17 cellular contexts compared by ENCODE assay signal in genomic region chr5:43554497-43554896, GRCh38. TPM values are rescaled to one million over a fixed set of nuclear protein-coding genes. Genes with fewer than 3 reads are reported as not detected.
DNase-seq lines count a peak whose midpoint lies in the region; ATAC-seq, FAIRE-seq and TF ChIP-seq lines count a peak whose summit lies in the region.
"Had no signal": no experiment of that assay in that cellular context is flagged by ENCODE, and none has a peak within 500 bp of the region (broad histone marks: within the 10 kb centered on the region; RNA-seq: fewer than 3 reads in every experiment).

No MANE protein-coding gene starts in this region.

- no peaks in the 10 kb centered on the region for H3K9me3 ChIP-seq in DOHH2 (ENCODE audit: control insufficient read depth, insufficient read depth, low read length)
- H3K9me3 ChIP-seq in Loucy (ENCODE audit: insufficient read depth, low read depth, low read length), result no peaks in the 10 kb centered on the region
- H3K9me3 ChIP-seq in endothelial cell of umbilical vein (replicated peaks; ENCODE audit: control insufficient read depth, insufficient read depth, low read length), result no peaks in the 10 kb centered on the region
- H3K9me3 ChIP-seq in osteoblast (ENCODE audit: low read depth, low read length), result no peaks in the 10 kb centered on the region
- H3K9me3 ChIP-seq: adrenal gland had no signal

- H3K4me3 ChIP-seq in DOHH2 (ENCODE audit: low read length), result peak overlapping the region; percentile 82; the same call in 1 of the 2 replicates
- peak overlapping the region; percentile 100 for H3K4me3 ChIP-seq in Loucy (ENCODE audit: low read length, poor library complexity, severe bottlenecking)
- peak overlapping the region in 1 of 3 experiments; percentile 96 for H3K4me3 ChIP-seq in endothelial cell of umbilical vein (replicated peaks in 1 of 3; ENCODE audit: insufficient read depth in 1 of 3, low read depth in 1 of 3, low read length in 3 of 3)
- no peak overlapping the region for H3K4me3 ChIP-seq in osteoblast (ENCODE audit: insufficient read depth, low read length)
- H3K4me3 ChIP-seq in coronary artery, result no peak overlapping the region

- H3K27ac ChIP-seq in DOHH2 (ENCODE audit: low read depth, low read length) (no peak overlapping the region), endothelial cell of umbilical vein (ENCODE audit: insufficient read depth, low read depth, low read length) (no peak overlapping the region), osteoblast (ENCODE audit: low read depth, low read length) (no peak overlapping the region), coronary artery (no peak overlapping the region)
- H3K27ac ChIP-seq: adrenal gland had no signal

- CTCF ChIA-PET in endothelial cell of umbilical vein (lab: Charles Lee), result interaction anchor here (1.0 to 3.6 kb wide), 6 partner anchors 10 to 77 kb away, joined by 3 to 17 read pairs (median 10); partner anchors contain the start of genes NNT and TMEM267

- H3K4me1 ChIP-seq in DOHH2 (ENCODE audit: control insufficient read depth, low read length) (peaks cover 33% of the 10 kb centered on the region), Loucy (ENCODE audit: insufficient read depth, low read length, poor library complexity, severe bottlenecking) (peaks cover 57% of the 10 kb centered on the region), endothelial cell of umbilical vein (ENCODE audit: control insufficient read depth, extremely low read depth, insufficient read depth, low read length) (peaks cover 25% of the 10 kb centered on the region), osteoblast (ENCODE audit: insufficient read depth, low read length) (peaks cover 14% of the 10 kb centered on the region)

- TF ChIP-seq CTCF in DOHH2 (IDR thresholded peaks at IDR 0.05; ENCODE audit: low read depth, low read length, poor library complexity, severe bottlenecking) (no peak), Loucy (conservative IDR thresholded peaks at IDR 0.05; ENCODE audit: low read length) (no peak), endothelial cell of umbilical vein (IDR thresholded peaks at IDR 0.05; ENCODE audit: extremely low read depth in 1 of 2, insufficient read depth in 1 of 2, low read depth in 1 of 2, low read length in 2 of 2) (no peak), osteoblast (IDR thresholded peaks at IDR 0.05; ENCODE audit: extremely low read depth, low read depth, low read length) (no peak), coronary artery (IDR thresholded peaks at IDR 0.05) (no peak)

- BruUV-seq in endothelial cell of umbilical vein (replicated peaks; lab: Mats Ljungman, UMichigan), result no TSS peak

- no peak for DNase-seq in endothelial cell of umbilical vein (ENCODE audit: low read depth, low spot score)
- no peak for DNase-seq in osteoblast (ENCODE audit: insufficient read length, low spot score, missing footprints)
- DNase-seq in coronary artery (ENCODE audit: low spot score), result no peak
- DNase-seq in occipital lobe (lab: John Stamatoyannopoulos, UW), result no peak
- DNase-seq in DMS 273 (lab: John Stamatoyannopoulos, UW; ENCODE audit: unreplicated experiment), result no peak
- DNase-seq: activated CD4-positive, alpha-beta T cell treated with anti-CD3 and anti-CD28 coated beads for 4 hours; activated T-cell treated with anti-CD3 and anti-CD28 coated beads, Interleukin-2, amount 50 U/mL, for 48 hours; adrenal gland; HFFc6; naive thymus-derived CD8-positive, alpha-beta T cell; NCI-H1105 treated with DMSO at 0.1 percent for 48 hours; NCI-H446; T-helper 17 cell had no signal

- peaks cover 65% of the 10 kb centered on the region for H3K36me3 ChIP-seq in DOHH2 (ENCODE audit: control insufficient read depth, low read length)
- H3K36me3 ChIP-seq in Loucy (ENCODE audit: insufficient read depth, low read length), result peaks cover 11% of the 10 kb centered on the region
- peaks cover 3 to 16% of the 10 kb centered on the region in 2 experiments for H3K36me3 ChIP-seq in endothelial cell of umbilical vein (ENCODE audit: control insufficient read depth in 2 of 2, extremely low read depth in 1 of 2, insufficient read depth in 2 of 2, low read length in 2 of 2)
- peaks cover 16% of the 10 kb centered on the region for H3K36me3 ChIP-seq in osteoblast (ENCODE audit: insufficient read depth, low read length)
- H3K36me3 ChIP-seq: adrenal gland had no signal

- no peak for FAIRE-seq in endothelial cell of umbilical vein (lab: Jason Lieb, UNC)

- no peaks in the 10 kb centered on the region; the same call in none of the 2 replicates for H4K20me1 ChIP-seq in DOHH2 (ENCODE audit: control insufficient read depth, insufficient read depth, low read depth, low read length)
- H4K20me1 ChIP-seq in Loucy (ENCODE audit: insufficient read depth, low read length, poor library complexity, severe bottlenecking), result peaks cover 55% of the 10 kb centered on the region
- H4K20me1 ChIP-seq in endothelial cell of umbilical vein (replicated peaks; ENCODE audit: control insufficient read depth, extremely low read depth, insufficient read depth, low read length), result peaks cover 7% of the 10 kb centered on the region
- peaks cover 18% of the 10 kb centered on the region for H4K20me1 ChIP-seq in osteoblast (ENCODE audit: insufficient read depth, low read length)

- intact Hi-C loops in endothelial cell of umbilical vein (cut with micrococcal nuclease), result no loop called here

- H3F3A ChIP-seq in DOHH2 (ENCODE audit: control insufficient read depth, insufficient read depth) (no peaks in the 10 kb centered on the region), Loucy (ENCODE audit: low read depth) (no peaks in the 10 kb centered on the region)

- POLR2A ChIA-PET in endothelial cell of umbilical vein (lab: Charles Lee), result no interaction called here

- H3K79me2 ChIP-seq in DOHH2 (ENCODE audit: control insufficient read depth, low read length) (peaks cover 68% of the 10 kb centered on the region), Loucy (ENCODE audit: insufficient read depth, low read length) (peaks cover 68% of the 10 kb centered on the region), endothelial cell of umbilical vein (ENCODE audit: control insufficient read depth, insufficient read depth, low read length) (peaks cover 66% of the 10 kb centered on the region), osteoblast (ENCODE audit: insufficient read depth, low read length) (peaks cover 74% of the 10 kb centered on the region)

- no peak for TF ChIP-seq POLR2A in endothelial cell of umbilical vein (IDR thresholded peaks at IDR 0.05; ENCODE audit: low read depth, low read length)

- ATAC-seq in HG03342 (IDR thresholded peaks at IDR 0.05; ENCODE audit: unreplicated experiment), result no peak
- ATAC-seq: naive thymus-derived CD8-positive, alpha-beta T cell; sciatic nerve; T-helper 17 cell had no signal

- dilution Hi-C loops in endothelial cell of umbilical vein (cut with MboI; ENCODE audit: extremely low pct_ligation_motif_present, low sequenced_read_pairs), result no loop called here

- H3K4me2 ChIP-seq in DOHH2 (ENCODE audit: low read length) (peak overlapping the region; percentile 93), Loucy (ENCODE audit: low read depth, low read length, poor library complexity, severe bottlenecking) (peak overlapping the region; percentile 98), endothelial cell of umbilical vein (ENCODE audit: insufficient read depth, low read length) (peak overlapping the region; percentile 93), osteoblast (ENCODE audit: insufficient read depth, low read length) (peak overlapping the region; percentile 94)

- no peaks in the 10 kb centered on the region for H3K9me1 ChIP-seq in endothelial cell of umbilical vein (replicated peaks; ENCODE audit: control insufficient read depth, extremely low read depth, insufficient read depth, low read length)

- H3K27me3 ChIP-seq in DOHH2 (ENCODE audit: control insufficient read depth, low read length) (no peaks in the 10 kb centered on the region), Loucy (ENCODE audit: insufficient read depth, low read length, poor library complexity, severe bottlenecking) (no peaks in the 10 kb centered on the region), endothelial cell of umbilical vein (ENCODE audit: control insufficient read depth in 2 of 2, insufficient read depth in 2 of 2, low read length in 2 of 2) (peaks cover 0 to 1% of the 10 kb centered on the region in 2 experiments), osteoblast (ENCODE audit: insufficient read depth, low read length) (no peaks in the 10 kb centered on the region)
- H3K27me3 ChIP-seq: adrenal gland had no signal

- H2AFZ ChIP-seq in Loucy (ENCODE audit: low read length), result no peak overlapping the region
- no peak overlapping the region for H2AFZ ChIP-seq in endothelial cell of umbilical vein (ENCODE audit: low read depth, low read length)
- no peak overlapping the region for H2AFZ ChIP-seq in osteoblast (ENCODE audit: low read length)

- peak overlapping the region; percentile 97 for H3K9ac ChIP-seq in Loucy (ENCODE audit: low read depth, low read length, poor library complexity, severe bottlenecking)
- no peak overlapping the region for H3K9ac ChIP-seq in endothelial cell of umbilical vein (replicated peaks; ENCODE audit: extremely low read depth, insufficient read depth, low read length)

- no peaks in the 10 kb centered on the region for H3K9me2 ChIP-seq in DOHH2 (replicated peaks; ENCODE audit: control insufficient read depth, low read length)
- no peaks in the 10 kb centered on the region for H3K9me2 ChIP-seq in Loucy (replicated peaks; ENCODE audit: low read depth, low read length)

RNA-seq across cellular contexts. Expression of gene PAIP1, which starts 2.4 kb away (rescaled TPM):
- total RNA-seq in endothelial cell of umbilical vein, result 81.6 and 90.1 TPM in 2 replicates
- polyA plus RNA-seq in endothelial cell of umbilical vein, result 65.3 and 69.1 TPM in 2 replicates
- 79.2 and 93.5 TPM in 2 replicates for polyA plus RNA-seq in endothelial cell of umbilical vein (2011; cell fraction: cytosol; rRNA removed)
- polyA plus RNA-seq in endothelial cell of umbilical vein (2011; cell fraction: nucleus; rRNA removed), result 47.3 and 49.7 TPM in 2 replicates
- polyA plus RNA-seq in endothelial cell of umbilical vein (2012), result 62.1 and 83.9 TPM in 2 replicates
- 54.9 and 57.6 TPM in 2 replicates for polyA minus RNA-seq in endothelial cell of umbilical vein
- polyA minus RNA-seq in endothelial cell of umbilical vein (2011; cell fraction: cytosol; rRNA and poly(A)+ RNA removed), result 88.5 TPM
- polyA minus RNA-seq in endothelial cell of umbilical vein (2011; cell fraction: nucleus; rRNA and poly(A)+ RNA removed), result 19.9 and 35.9 TPM in 2 replicates
- 122 and 127 TPM in 2 replicates for total RNA-seq in osteoblast
- 216 TPM for total RNA-seq in occipital lobe

RNA-seq across cellular contexts. Expression of gene C5orf34, which starts 39.5 kb away (rescaled TPM):
- total RNA-seq in endothelial cell of umbilical vein, result 5.0 and 6.5 TPM in 2 replicates
- 2.1 and 2.2 TPM in 2 replicates for polyA plus RNA-seq in endothelial cell of umbilical vein
- 2.8 and 3.7 TPM in 2 replicates for polyA plus RNA-seq in endothelial cell of umbilical vein (2011; cell fraction: cytosol; rRNA removed)
- 8.8 and 12.9 TPM in 2 replicates for polyA plus RNA-seq in endothelial cell of umbilical vein (2011; cell fraction: nucleus; rRNA removed)
- polyA plus RNA-seq in endothelial cell of umbilical vein (2012), result 2.6 and 5.3 TPM in 2 replicates
- polyA minus RNA-seq in endothelial cell of umbilical vein, result 2.9 and 5.3 TPM in 2 replicates
- 12.3 TPM for polyA minus RNA-seq in endothelial cell of umbilical vein (2011; cell fraction: cytosol; rRNA and poly(A)+ RNA removed)
- 4.4 and 10.0 TPM in 2 replicates for polyA minus RNA-seq in endothelial cell of umbilical vein (2011; cell fraction: nucleus; rRNA and poly(A)+ RNA removed)
- total RNA-seq in osteoblast, result 1.8 and 3.8 TPM in 2 replicates
- total RNA-seq in occipital lobe, result 4.4 TPM

RNA-seq across cellular contexts. Expression of gene NNT, which starts 48.5 kb away (rescaled TPM):
- total RNA-seq in endothelial cell of umbilical vein (75.6 and 82.5 TPM in 2 replicates), osteoblast (94.8 and 101 TPM in 2 replicates), occipital lobe (157 TPM)
- polyA plus RNA-seq in endothelial cell of umbilical vein, result 34.3 and 38.2 TPM in 2 replicates
- 25.8 and 26.8 TPM in 2 replicates for polyA plus RNA-seq in endothelial cell of umbilical vein (2011; cell fraction: cytosol; rRNA removed)
- polyA plus RNA-seq in endothelial cell of umbilical vein (2011; cell fraction: nucleus; rRNA removed), result 57.8 and 62.0 TPM in 2 replicates
- polyA plus RNA-seq in endothelial cell of umbilical vein (2012), result 35.9 and 37.9 TPM in 2 replicates
- polyA minus RNA-seq in endothelial cell of umbilical vein, result 124 TPM in 2 replicates
- 42.3 TPM for polyA minus RNA-seq in endothelial cell of umbilical vein (2011; cell fraction: cytosol; rRNA and poly(A)+ RNA removed)
- 68.4 and 82.6 TPM in 2 replicates for polyA minus RNA-seq in endothelial cell of umbilical vein (2011; cell fraction: nucleus; rRNA and poly(A)+ RNA removed)

Comparison
In these comparisons a context has a peak if more than half of its experiments do, and no peak if none do; other contexts are left out.
1. H3K4me3 ChIP-seq: peak in DOHH2 (single experiment) and Loucy (single experiment); none in osteoblast (single experiment) and coronary artery (single experiment).
2. Peak in every context shown above with its lines, with median percentiles within 50 percentile points of each other: H3K4me2 ChIP-seq.